17 cellular contexts compared by ENCODE assay signal in the genomic region with DNA sequence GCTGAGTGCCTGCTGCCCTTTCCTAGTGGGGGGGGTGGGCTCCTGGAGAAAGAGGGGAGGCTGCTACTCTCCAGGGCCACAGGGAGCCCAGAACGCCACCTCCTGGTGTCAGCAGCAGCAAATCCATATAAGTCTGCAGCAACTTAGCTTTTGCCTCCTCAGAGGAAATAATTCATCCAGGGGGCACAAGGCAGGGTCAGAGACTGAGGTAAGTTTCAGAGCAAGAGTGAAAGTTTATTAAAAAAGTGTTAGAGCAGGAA. TPM values are rescaled to one million over a fixed set of nuclear protein-coding genes. Genes with fewer than 3 reads are reported as not detected.
DNase-seq lines count a peak whose midpoint lies in the region; ATAC-seq and TF ChIP-seq lines count a peak whose summit lies in the region.
"Had no signal": no experiment of that assay in that cellular context is flagged by ENCODE, and none has a peak within 500 bp of the region (broad histone marks: within the 10 kb centered on the region; RNA-seq: fewer than 3 reads in every experiment).

No MANE protein-coding gene starts in this region.

- H2BK120ac ChIP-seq in neuronal stem cell (ENCODE audit: low read depth, low read length), result no peak overlapping the region

- H3K14ac ChIP-seq in neuronal stem cell (ENCODE audit: low read length), result no peak overlapping the region

- peaks cover 10% of the 10 kb centered on the region for H3K79me1 ChIP-seq in neuronal stem cell (ENCODE audit: low read depth, low read length)

- no peak overlapping the region for H3K9ac ChIP-seq in neuronal stem cell (ENCODE audit: low read depth, low read length, poor library complexity)

- intact Hi-C loops in sciatic nerve (cut with DNase I), result no loop called here
- intact Hi-C loops in CD4-positive, alpha-beta memory T cell (cut with micrococcal nuclease), result loop anchor here (1.0 to 10.0 kb wide), 2 partner anchors 181 to 446 kb away; a partner anchor contains a TSS

- no peaks in the 10 kb centered on the region for H3K27me3 ChIP-seq in WERI-Rb-1 (ENCODE audit: insufficient read depth, low read depth, severe bottlenecking)
- H3K27me3 ChIP-seq in neuronal stem cell (ENCODE audit: control insufficient read depth in 3 of 3, insufficient read depth in 3 of 3, low read depth in 1 of 3, low read length in 3 of 3), result peaks cover 0 to 3% (median 0%) of the 10 kb centered on the region in 3 experiments
- H3K27me3 ChIP-seq in CD4-positive, alpha-beta memory T cell (ENCODE audit: insufficient read depth, low read length), result no peaks in the 10 kb centered on the region

- DNase-seq in activated CD4-positive, alpha-beta T cell treated with anti-CD3 and anti-CD28 coated beads, Interleukin-2, amount 10 ng/mL, durations not matched to agents 7 days and 5 days, result no peak
- DNase-seq in activated CD4-positive, alpha-beta T cell treated with anti-CD3 and anti-CD28 coated beads for 48 hours, result no peak
- DNase-seq in HT-29 (ENCODE audit: low spot score), result peak; percentile 24
- DNase-seq in WERI-Rb-1, result peak; percentile 48
- DNase-seq in neuronal stem cell (ENCODE audit: low spot score), result no peak
- DNase-seq in sciatic nerve (ENCODE audit: low spot score), result no peak
- DNase-seq in CD4-positive, alpha-beta memory T cell, result no peak
- no peak for DNase-seq in SW 1271 (lab: John Stamatoyannopoulos, UW)
- DNase-seq: CD4-positive, CD25-positive, alpha-beta regulatory T cell; GOT3; MM.1S; NCI-H187 treated with DMSO at 0.1 percent for 48 hours; NCI-H2171 treated with DMSO at 0.1 percent for 48 hours; NCI-H774; SHP77 had no signal

- H2AK5ac ChIP-seq in neuronal stem cell (ENCODE audit: low read depth, low read length), result no peak overlapping the region

- H3K4ac ChIP-seq in neuronal stem cell (ENCODE audit: low read length), result no peak overlapping the region

- H3K4me3 Mint-ChIP-seq in activated CD4-positive, alpha-beta T cell treated with anti-CD3 and anti-CD28 coated beads, Interleukin-2, amount 10 ng/mL, durations not matched to agents 7 days and 5 days, result no peak overlapping the region
- H3K4me3 Mint-ChIP-seq in CD4-positive, alpha-beta memory T cell, result no peak overlapping the region

- no peak overlapping the region for H2BK15ac ChIP-seq in neuronal stem cell (ENCODE audit: low read length)

- H3K9me3 ChIP-seq in WERI-Rb-1 (ENCODE audit: severe bottlenecking) (peaks cover 4% of the 10 kb centered on the region), neuronal stem cell (replicated peaks in 1 of 2; ENCODE audit: control insufficient read depth in 2 of 2, insufficient read depth in 1 of 2, low read depth in 1 of 2, low read length in 2 of 2) (no peaks in the 10 kb centered on the region)
- no peaks in the 10 kb centered on the region for H3K9me3 ChIP-seq in CD4-positive, alpha-beta memory T cell (ENCODE audit: control insufficient read depth in 1 of 2, low read length in 2 of 2)

- H2BK5ac ChIP-seq in neuronal stem cell (ENCODE audit: low read length), result no peak overlapping the region

- H2BK12ac ChIP-seq in neuronal stem cell (ENCODE audit: low read length), result no peak overlapping the region

- peak; percentile 37; the same call in 1 of the 2 replicates for TF ChIP-seq CTCF in WERI-Rb-1 (IDR thresholded peaks at IDR 0.05; ENCODE audit: low read depth, low read length)

- no peak overlapping the region for H3K23ac ChIP-seq in neuronal stem cell (ENCODE audit: low read depth, low read length, poor library complexity)

- H3K18ac ChIP-seq in neuronal stem cell (ENCODE audit: low read length), result no peak overlapping the region

- H4K91ac ChIP-seq in neuronal stem cell (ENCODE audit: low read depth, low read length, poor library complexity), result no peak overlapping the region

- peaks cover 4 to 5% of the 10 kb centered on the region in 2 donors for H3K4me1 ChIP-seq in neuronal stem cell (ENCODE audit: control insufficient read depth in 2 of 2, insufficient read depth in 1 of 2, low read depth in 1 of 2, low read length in 2 of 2)
- H3K4me1 ChIP-seq in CD4-positive, alpha-beta memory T cell (ENCODE audit: insufficient read depth, low read length), result peaks cover 14% of the 10 kb centered on the region

- POLR2A ChIA-PET in activated CD4-positive, alpha-beta T cell treated with anti-CD3 and anti-CD28 coated beads, Interleukin-2, amount 10 ng/mL, durations not matched to agents 7 days and 5 days (lab: Charles Lee), result no interaction called here
- POLR2A ChIA-PET in CD4-positive, alpha-beta memory T cell (lab: Charles Lee; ENCODE audit: partially characterized antibody), result no interaction called here

- H3K9me3 Mint-ChIP-seq in activated CD4-positive, alpha-beta T cell treated with anti-CD3 and anti-CD28 coated beads, Interleukin-2, amount 10 ng/mL, durations not matched to agents 7 days and 5 days, result no peaks in the 10 kb centered on the region
- no peaks in the 10 kb centered on the region for H3K9me3 Mint-ChIP-seq in CD4-positive, alpha-beta memory T cell
- H3K9me3 Mint-ChIP-seq: CD4-positive, CD25-positive, alpha-beta regulatory T cell had no signal

- peak overlapping the region; percentile 19 for H4K8ac ChIP-seq in neuronal stem cell (ENCODE audit: low read depth, low read length)

- H3K4me3 ChIP-seq in WERI-Rb-1 (ENCODE audit: low read depth, low read length) (no peak overlapping the region), neuronal stem cell (ENCODE audit: low read length in 2 of 2) (no peak overlapping the region)
- no peak overlapping the region for H3K4me3 ChIP-seq in CD4-positive, alpha-beta memory T cell (ENCODE audit: low read length in 2 of 2)
- H3K4me3 ChIP-seq: A549 had no signal

- peaks cover 4% of the 10 kb centered on the region for H3K36me3 Mint-ChIP-seq in activated CD4-positive, alpha-beta T cell treated with anti-CD3 and anti-CD28 coated beads, Interleukin-2, amount 10 ng/mL, durations not matched to agents 7 days and 5 days (ENCODE audit: low read depth)
- H3K36me3 Mint-ChIP-seq in CD4-positive, alpha-beta memory T cell, result peaks cover 2 to 3% of the 10 kb centered on the region in 2 donors
- H3K36me3 Mint-ChIP-seq: CD4-positive, CD25-positive, alpha-beta regulatory T cell had no signal

- peak overlapping the region; percentile 36 for H3K27ac Mint-ChIP-seq in activated CD4-positive, alpha-beta T cell treated with anti-CD3 and anti-CD28 coated beads, Interleukin-2, amount 10 ng/mL, durations not matched to agents 7 days and 5 days
- peak overlapping the region in 1 of 7 donors; percentile 52 for H3K27ac Mint-ChIP-seq in CD4-positive, alpha-beta memory T cell
- H3K27ac Mint-ChIP-seq: CD4-positive, CD25-positive, alpha-beta regulatory T cell had no signal

- H3K36me3 ChIP-seq in WERI-Rb-1 (peaks cover 5% of the 10 kb centered on the region), neuronal stem cell (replicated peaks in 1 of 2; ENCODE audit: control insufficient read depth in 2 of 2, insufficient read depth in 2 of 2, low read length in 2 of 2) (peaks cover 0 to 1% of the 10 kb centered on the region in 2 donors)
- H3K36me3 ChIP-seq in CD4-positive, alpha-beta memory T cell (ENCODE audit: insufficient read depth, low read length), result no peaks in the 10 kb centered on the region

- WGBS in neuronal stem cell (ENCODE audit: extremely low coverage in 2 of 2, insufficient read length in 2 of 2, insufficient replicate concordance in 1 of 2), 2 donors, result no CpG with 5 or more reads among the region's 1 CpG

- CTCF ChIA-PET in activated CD4-positive, alpha-beta T cell treated with anti-CD3 and anti-CD28 coated beads, Interleukin-2, amount 10 ng/mL, durations not matched to agents 7 days and 5 days (lab: Charles Lee), result no interaction called here
- CTCF ChIA-PET in CD4-positive, alpha-beta memory T cell (lab: Charles Lee; ENCODE audit: partially characterized antibody), result no interaction called here

- H3K27ac ChIP-seq in WERI-Rb-1 (peak overlapping the region; percentile 6), neuronal stem cell (replicated peaks; ENCODE audit: low read length) (no peak overlapping the region)
- H3K27ac ChIP-seq in CD4-positive, alpha-beta memory T cell (ENCODE audit: low read depth, low read length), result no peak overlapping the region
- H3K27ac ChIP-seq: A549 had no signal

- peaks cover 2% of the 10 kb centered on the region for H3K27me3 Mint-ChIP-seq in activated CD4-positive, alpha-beta T cell treated with anti-CD3 and anti-CD28 coated beads, Interleukin-2, amount 10 ng/mL, durations not matched to agents 7 days and 5 days
- H3K27me3 Mint-ChIP-seq in CD4-positive, alpha-beta memory T cell, result no peaks in the 10 kb centered on the region

- ATAC-seq in sciatic nerve, result no peak
- ATAC-seq: SK-N-SH treated with all-trans-retinoic acid at 6 μM for 48 hours had no signal

- H2AFZ ChIP-seq in neuronal stem cell (ENCODE audit: low read length), result no peak overlapping the region

- peaks cover 14% of the 10 kb centered on the region for H3K4me1 Mint-ChIP-seq in activated CD4-positive, alpha-beta T cell treated with anti-CD3 and anti-CD28 coated beads, Interleukin-2, amount 10 ng/mL, durations not matched to agents 7 days and 5 days
- H3K4me1 Mint-ChIP-seq in CD4-positive, alpha-beta memory T cell, result peaks cover 9 to 19% (median 12%) of the 10 kb centered on the region in 4 donors

- no peak overlapping the region for H3K4me2 ChIP-seq in neuronal stem cell (ENCODE audit: insufficient read depth, low read length, poor library complexity, severe bottlenecking)
- H3K4me2 ChIP-seq: A549 had no signal

RNA-seq across cellular contexts. Expression of a gene that starts 4.0 kb away (rescaled TPM):
- 100 to 1,000 TPM; 122 to 123 TPM for total RNA-seq in activated CD4-positive, alpha-beta T cell treated with anti-CD3 and anti-CD28 coated beads, Interleukin-2, amount 10 ng/mL, durations not matched to agents 7 days and 5 days
- total RNA-seq in HT-29 (2014; rRNA removed; shearing (Covaris generic)), result 392 and 406 TPM in 2 replicates
- 49.2 TPM for polyA plus RNA-seq in neuronal stem cell (2013, experiment 1 of 2)
- 50.1 TPM for polyA plus RNA-seq in neuronal stem cell (2013, experiment 2 of 2)
- 56.3 TPM for total RNA-seq in sciatic nerve
- 10 to 100 TPM; 86.0 to 87.4 TPM for total RNA-seq in CD4-positive, alpha-beta memory T cell
- 10 to 100 TPM; 34.1 to 59.2 TPM for polyA plus RNA-seq in CD4-positive, alpha-beta memory T cell

RNA-seq across cellular contexts. Expression of a gene that starts 54.0 kb away (rescaled TPM):
- 1 to 10 TPM; 3.4 to 5.6 TPM for total RNA-seq in activated CD4-positive, alpha-beta T cell treated with anti-CD3 and anti-CD28 coated beads, Interleukin-2, amount 10 ng/mL, durations not matched to agents 7 days and 5 days
- 0.23 and 4.9 TPM in 2 replicates for total RNA-seq in HT-29 (2014; rRNA removed; shearing (Covaris generic))
- 2.5 TPM for polyA plus RNA-seq in neuronal stem cell (2013, experiment 1 of 2)
- 2.5 TPM for polyA plus RNA-seq in neuronal stem cell (2013, experiment 2 of 2)
- total RNA-seq in sciatic nerve, result 0.85 TPM
- not detected for total RNA-seq in CD4-positive, alpha-beta memory T cell
- polyA plus RNA-seq in CD4-positive, alpha-beta memory T cell, result under 1 TPM; 0.12 to 0.13 TPM
- polyA plus RNA-seq: CD4-positive, CD25-positive, alpha-beta regulatory T cell had no signal

Comparison
In these comparisons a context has a peak if more than half of its experiments do, and no peak if none do; other contexts are left out.
1. DNase-seq: peak in HT-29 (single experiment) and WERI-Rb-1 (single experiment); none in activated CD4-positive, alpha-beta T cell treated with anti-CD3 and anti-CD28 coated beads, Interleukin-2, amount 10 ng/mL, durations not matched to agents 7 days and 5 days (single experiment), activated CD4-positive, alpha-beta T cell treated with anti-CD3 and anti-CD28 coated beads for 48 hours (single experiment), neuronal stem cell (single experiment), sciatic nerve (single experiment), CD4-positive, alpha-beta memory T cell (0 of 5) and SW 1271 (0 of 2).